In the genomic region with DNA sequence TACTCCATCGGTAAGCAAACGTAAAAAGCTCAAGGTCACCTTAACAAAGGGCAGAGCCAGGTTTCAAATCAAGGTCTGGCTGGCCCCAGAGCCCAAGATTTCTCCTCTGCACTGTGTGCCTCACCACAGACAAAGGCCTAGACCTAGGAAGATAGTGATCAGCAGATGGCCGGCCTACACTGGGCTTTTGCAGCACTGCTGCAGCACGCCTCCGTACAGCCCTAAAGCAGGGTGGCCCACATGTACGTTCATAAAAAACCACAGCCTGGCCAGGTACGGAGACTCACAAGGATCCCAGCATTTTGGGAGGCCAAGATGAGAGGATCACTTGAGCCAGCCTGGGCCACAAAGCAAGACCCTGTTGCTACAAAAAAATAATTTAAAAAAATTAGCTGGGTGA, we compare ENCODE assay signal across 15 cellular contexts.
A peak's percentile ranks its signal among the peaks of the same experiment; 100 is the strongest.
DNase-seq lines count a peak whose midpoint lies in the region; ATAC-seq, FAIRE-seq and TF ChIP-seq lines count a peak whose summit lies in the region.
"Had no signal": no experiment of that assay in that cellular context is flagged by ENCODE, and none has a peak within 500 bp of the region (broad histone marks: within the 10 kb centered on the region; RNA-seq: fewer than 3 reads in every experiment).

No MANE protein-coding gene starts in this region.

- in situ Hi-C loops in GM13976 (cut with MboI; ENCODE audit: low sequenced_read_pairs, unreplicated experiment), result loop anchor here (10.0 to 25.0 kb wide), 2 partner anchors 569 to 812 kb away; no protein-coding TSS in a partner anchor
- in situ Hi-C loops in HepG2 (cut with HindIII; ENCODE audit: extremely low pct_ligation_motif_present, low pct_unique_long_range_greater_than_20kb), result no loop called here
- in situ Hi-C loops in gastrocnemius medialis (cut with MboI; ENCODE audit: low sequenced_read_pairs in 4 of 4), result loop anchor here in 1 of 4 donors (10.0 to 25.0 kb wide), 2 partner anchors 89 to 412 kb away; no protein-coding TSS in a partner anchor

- H3K36me3 ChIP-seq in SK-N-SH (replicated peaks in 1 of 2; ENCODE audit: control insufficient read depth in 1 of 2, insufficient read depth in 2 of 2, low read length in 1 of 2) (no peaks in the 10 kb centered on the region), HepG2 (replicated peaks in 1 of 2; ENCODE audit: control insufficient read depth in 1 of 2, insufficient read depth in 2 of 2, low read length in 2 of 2) (peaks cover 6 to 17% of the 10 kb centered on the region in 2 experiments; a peak in 3 of 5 replicates), gastrocnemius medialis (no peaks in the 10 kb centered on the region)

- H3K79me2 ChIP-seq in SK-N-SH (ENCODE audit: insufficient read depth), result no peaks in the 10 kb centered on the region
- H3K79me2 ChIP-seq in HepG2 (ENCODE audit: insufficient read depth, low read length), result no peaks in the 10 kb centered on the region

- peaks cover 20 to 99% of the 10 kb centered on the region in 2 experiments for H3K4me1 ChIP-seq in SK-N-SH (ENCODE audit: control insufficient read depth in 1 of 2, insufficient read depth in 2 of 2, low read depth in 1 of 2, low read length in 1 of 2)
- H3K4me1 ChIP-seq in HepG2 (ENCODE audit: insufficient read depth, low read length), result peaks cover 16% of the 10 kb centered on the region
- H3K4me1 ChIP-seq in gastrocnemius medialis, result peaks cover 69 to 70% of the 10 kb centered on the region in 2 donors

- TF ChIP-seq EP300 in SK-N-SH (IDR thresholded peaks at IDR 0.05; ENCODE audit: borderline replicate concordance in 1 of 2, low read depth in 1 of 2, low read length in 1 of 2), result peak in 1 of 2 experiments; percentile 69; a peak in 2 of 4 replicates
- no peak for TF ChIP-seq EP300 in HepG2 (IDR thresholded peaks at IDR 0.05; ENCODE audit: low read depth in 2 of 2, low read length in 2 of 2)
- no peak for TF ChIP-seq EP300 in HepG2 (CRISPR knock-in tag; IDR thresholded peaks at IDR 0.05; ENCODE audit: borderline replicate concordance)

- no TSS peak for BruUV-seq in HepG2 (replicated peaks; lab: Mats Ljungman, UMichigan)

- H3F3A ChIP-seq in SK-N-SH (replicated peaks; ENCODE audit: insufficient read depth), result no peaks in the 10 kb centered on the region

- intact Hi-C loops in HepG2 (cut with micrococcal nuclease; ENCODE audit: unreplicated experiment), result no loop called here
- intact Hi-C loops in gastrocnemius medialis (cut with DNase I; ENCODE audit: low total_unique reads), result loop anchor here (5.0 to 10.0 kb wide), 2 partner anchors 569 to 772 kb away; no protein-coding TSS in a partner anchor

- DNase-seq in GM13976 (ENCODE audit: low spot score) (peak; percentile 4), SK-N-SH (peak; percentile 72), HepG2 (ENCODE audit: low spot score) (no peak), gastrocnemius medialis (no peak), OCI-M2 (lab: John Stamatoyannopoulos, UW; ENCODE audit: unreplicated experiment) (no peak)
- DNase-seq: CD4-positive, alpha-beta memory T cell; GF-D8; MV-4-11; NCI-H1436; NCI-H2029 treated with DMSO at 0.1 percent for 48 hours; NCI-H510A treated with DMSO at 0.1 percent for 48 hours; RPMI8226 had no signal

- FAIRE-seq in HepG2 (lab: Jason Lieb, UNC), result no peak
- FAIRE-seq: H54 had no signal

- H3K9me3 ChIP-seq in SK-N-SH (no peaks in the 10 kb centered on the region), HepG2 (ENCODE audit: low read length) (no peaks in the 10 kb centered on the region), gastrocnemius medialis (no peaks in the 10 kb centered on the region)

- H3K9me2 ChIP-seq in SK-N-SH, result no peaks in the 10 kb centered on the region

- H3K27me3 ChIP-seq in SK-N-SH (ENCODE audit: insufficient read depth) (no peaks in the 10 kb centered on the region), HepG2 (ENCODE audit: control insufficient read depth in 1 of 2, insufficient read depth in 2 of 2, low read length in 2 of 2) (no peaks in the 10 kb centered on the region), gastrocnemius medialis (no peaks in the 10 kb centered on the region)

- TF ChIP-seq CTCF in GM13976 (IDR thresholded peaks at IDR 0.05; ENCODE audit: borderline replicate concordance, control extremely low read depth, extremely low read depth, insufficient read depth, missing control alignments) (no peak), SK-N-SH (IDR thresholded peaks at IDR 0.05) (no peak), HepG2 (CRISPR knock-in tag; IDR thresholded peaks at IDR 0.05) (no peak), gastrocnemius medialis (IDR thresholded peaks at IDR 0.05 in 4 of 5, conservative IDR thresholded peaks at IDR 0.05 in 1 of 5) (no peak)

- CTCF ChIA-PET in SK-N-SH (lab: Yijun Ruan, JAX) (interaction anchor here (1.6 to 4.7 kb wide), 3 partner anchors 26 to 417 kb away, joined by 3 to 27 read pairs (median 8); no protein-coding TSS in a partner anchor), HepG2 (lab: Yijun Ruan, JAX; ENCODE audit: low intra/inter-chr PET ratio, low total read pairs) (no interaction called here)

- WGBS in SK-N-SH (ENCODE audit: low lambda C conversion rate), result 73% methylated on average over 4 of the region's 7 CpGs
- 77% methylated on average over 7 of the region's 7 CpGs for WGBS in HepG2 (ENCODE audit: low lambda C conversion rate)

- TF ChIP-seq RAD21 in SK-N-SH (IDR thresholded peaks at IDR 0.05; ENCODE audit: low read length) (peak; percentile 8; the same call in 1 of the 2 replicates), HepG2 (CRISPR knock-in tag; IDR thresholded peaks at IDR 0.05) (no peak)

- H2AFZ ChIP-seq in SK-N-SH (ENCODE audit: low read depth) (no peak overlapping the region), HepG2 (ENCODE audit: low read length) (no peak overlapping the region)

- no peak overlapping the region for H3K4me3 ChIP-seq in SK-N-SH (ENCODE audit: low read depth in 2 of 2, low read length in 1 of 2)
- H3K4me3 ChIP-seq in HepG2 (replicated peaks in 1 of 3; ENCODE audit: insufficient read depth in 1 of 3, low read depth in 2 of 3, low read length in 3 of 3), result no peak overlapping the region
- no peak overlapping the region for H3K4me3 ChIP-seq in gastrocnemius medialis

- H3K27ac ChIP-seq in SK-N-SH (ENCODE audit: low read depth in 2 of 2, low read length in 1 of 2) (peak overlapping the region in 1 of 2 experiments; percentile 92; a peak in 2 of 4 replicates), HepG2 (ENCODE audit: extremely low read length, insufficient read depth, low read length) (no peak overlapping the region), gastrocnemius medialis (peak overlapping the region; percentile 63 to 82 (median 76))

- POLR2A ChIA-PET in SK-N-SH (lab: Yijun Ruan, JAX) (no interaction called here), HepG2 (lab: Yijun Ruan, JAX) (no interaction called here)

- ATAC-seq in HepG2 (peak; percentile 31; the same call in 2 of the 3 replicates), gastrocnemius medialis (no peak), HG03025 (IDR thresholded peaks at IDR 0.05; ENCODE audit: low FRiP score, unreplicated experiment) (no peak), HG03520 (IDR thresholded peaks at IDR 0.05; ENCODE audit: unreplicated experiment) (no peak)

- TF ChIP-seq POLR2A in HepG2 (IDR thresholded peaks at IDR 0.05; ENCODE audit: insufficient read depth in 1 of 2, low read depth in 2 of 2, low read length in 2 of 2) (no peak), gastrocnemius medialis (IDR thresholded peaks at IDR 0.05) (no peak)

- H3K9ac ChIP-seq in SK-N-SH, result no peak overlapping the region
- no peak overlapping the region for H3K9ac ChIP-seq in HepG2 (ENCODE audit: insufficient read depth, low read depth, low read length)

- H3K4me2 ChIP-seq in SK-N-SH (no peak overlapping the region), HepG2 (ENCODE audit: low read depth, low read length) (no peak overlapping the region)

- no peaks in the 10 kb centered on the region for H4K20me1 ChIP-seq in SK-N-SH (ENCODE audit: insufficient read depth)
- no peaks in the 10 kb centered on the region for H4K20me1 ChIP-seq in HepG2 (ENCODE audit: insufficient read depth, low read length)

TF ChIP-seq in SK-N-SH, 30 proteins besides CTCF, POLR2A, EP300 and RAD21 (continues in another document):
- no peak for TF ChIP-seq RXRA (IDR thresholded peaks at IDR 0.05; ENCODE audit: borderline replicate concordance, low read depth)
- TF ChIP-seq NRF1 (IDR thresholded peaks at IDR 0.05; ENCODE audit: low read depth, low read length), result no peak
- peak; percentile 57; the same call in 1 of the 2 replicates for TF ChIP-seq MXI1 (IDR thresholded peaks at IDR 0.05; ENCODE audit: low read depth, low read length)
- TF ChIP-seq, protein P1, sequence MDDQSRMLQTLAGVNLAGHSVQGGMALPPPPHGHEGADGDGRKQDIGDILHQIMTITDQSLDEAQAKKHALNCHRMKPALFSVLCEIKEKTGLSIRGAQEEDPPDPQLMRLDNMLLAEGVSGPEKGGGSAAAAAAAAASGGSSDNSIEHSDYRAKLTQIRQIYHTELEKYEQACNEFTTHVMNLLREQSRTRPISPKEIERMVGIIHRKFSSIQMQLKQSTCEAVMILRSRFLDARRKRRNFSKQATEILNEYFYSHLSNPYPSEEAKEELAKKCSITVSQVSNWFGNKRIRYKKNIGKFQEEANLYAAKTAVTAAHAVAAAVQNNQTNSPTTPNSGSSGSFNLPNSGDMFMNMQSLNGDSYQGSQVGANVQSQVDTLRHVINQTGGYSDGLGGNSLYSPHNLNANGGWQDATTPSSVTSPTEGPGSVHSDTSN (IDR thresholded peaks at IDR 0.05), result no peak
- peak; percentile 90 for TF ChIP-seq GATA2 (CRISPR knock-in tag; IDR thresholded peaks at IDR 0.05)
- TF ChIP-seq POLR2AphosphoS5 (IDR thresholded peaks at IDR 0.05; ENCODE audit: low read depth, low read length), result no peak
- TF ChIP-seq TEAD4 (IDR thresholded peaks at IDR 0.05; ENCODE audit: borderline replicate concordance, insufficient read depth), result no peak

TF ChIP-seq in HepG2, 621 proteins besides CTCF, POLR2A, EP300 and RAD21:
- TF ChIP-seq ZNF652 (CRISPR knock-in tag; IDR thresholded peaks at IDR 0.05; ENCODE audit: borderline replicate concordance, low read depth) (no peak), ADNP (CRISPR knock-in tag; IDR thresholded peaks at IDR 0.05) (no peak), KLF12 (CRISPR knock-in tag; IDR thresholded peaks at IDR 0.05; ENCODE audit: borderline replicate concordance) (no peak)
- TF ChIP-seq, protein P2, sequence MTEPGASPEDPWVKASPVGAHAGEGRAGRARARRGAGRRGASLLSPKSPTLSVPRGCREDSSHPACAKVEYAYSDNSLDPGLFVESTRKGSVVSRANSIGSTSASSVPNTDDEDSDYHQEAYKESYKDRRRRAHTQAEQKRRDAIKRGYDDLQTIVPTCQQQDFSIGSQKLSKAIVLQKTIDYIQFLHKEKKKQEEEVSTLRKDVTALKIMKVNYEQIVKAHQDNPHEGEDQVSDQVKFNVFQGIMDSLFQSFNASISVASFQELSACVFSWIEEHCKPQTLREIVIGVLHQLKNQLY (CRISPR knock-in tag; IDR thresholded peaks at IDR 0.05), result no peak

Comparison
In these comparisons a context has a peak if more than half of its experiments do, and no peak if none do; other contexts are left out.
1. DNase-seq: peak in GM13976 (single experiment) and SK-N-SH (single experiment); none in HepG2 (single experiment), gastrocnemius medialis (0 of 2) and OCI-M2 (single experiment).